8 cellular contexts compared by ENCODE assay signal in genomic region chr12:98002887-98003493, GRCh38.
DNase-seq lines count a peak whose midpoint lies in the region; ATAC-seq and TF ChIP-seq lines count a peak whose summit lies in the region.

No MANE protein-coding gene starts in this region.

- peak; percentile 64 for TF ChIP-seq CTCF in WERI-Rb-1 (IDR thresholded peaks at IDR 0.05; ENCODE audit: low read depth, low read length)

- H3K9me3 Mint-ChIP-seq in activated T-cell treated with anti-CD3 and anti-CD28 coated beads, Interleukin-2, amount 50 U/mL, for 72 hours, result peaks cover 0 to 2% of the 10 kb centered on the region in 2 donors

- no peak overlapping the region for H3K27ac Mint-ChIP-seq in activated T-cell treated with anti-CD3 and anti-CD28 coated beads, Interleukin-2, amount 50 U/mL, for 72 hours
- H3K27ac Mint-ChIP-seq in T-helper 17 cell, result no peak overlapping the region

- no peaks in the 10 kb centered on the region for H3K36me3 ChIP-seq in WERI-Rb-1

- no peaks in the 10 kb centered on the region for H3K9me3 ChIP-seq in WERI-Rb-1 (ENCODE audit: severe bottlenecking)
- no peaks in the 10 kb centered on the region for H3K9me3 ChIP-seq in T-helper 17 cell (ENCODE audit: control insufficient read depth, low read length, poor library complexity, severe bottlenecking)

- H3K4me3 Mint-ChIP-seq in activated T-cell treated with anti-CD3 and anti-CD28 coated beads, Interleukin-2, amount 50 U/mL, for 72 hours, result no peak overlapping the region
- H3K4me3 Mint-ChIP-seq in T-helper 17 cell, result no peak overlapping the region

- H3K27ac ChIP-seq in WERI-Rb-1, result no peak overlapping the region

- DNase-seq in activated T-cell treated with anti-CD3 and anti-CD28 coated beads, Interleukin-2, amount 50 U/mL, for 72 hours, result peak; percentile 21 to 23
- DNase-seq in activated T-cell treated with anti-CD3 and anti-CD28 coated beads, Interleukin-2, amount 50 U/mL, for 1 hour, result no peak
- DNase-seq in NCI-H1436 treated with DMSO at 0.1 percent for 48 hours (lab: John Stamatoyannopoulos, UW) (peak; percentile 44), WERI-Rb-1 (peak; percentile 70), hippocampal formation (lab: John Stamatoyannopoulos, UW) (peak; percentile 3 to 16), T-helper 17 cell (no peak)
- peak; percentile 51 for DNase-seq in stimulated activated CD8-positive, alpha-beta memory T cell treated with anti-CD3 and anti-CD28 coated beads, Interleukin-4, amount 100 ng/mL, for 48 hours

- no peak for ATAC-seq in activated T-cell treated with anti-CD3 and anti-CD28 coated beads, Interleukin-2, amount 50 U/mL, for 72 hours (replicated peaks in 1 of 2)
- ATAC-seq in HG02588 (IDR thresholded peaks at IDR 0.05; ENCODE audit: unreplicated experiment), result peak; percentile 63
- ATAC-seq in T-helper 17 cell, result no peak

- no peaks in the 10 kb centered on the region for H3K27me3 ChIP-seq in WERI-Rb-1 (ENCODE audit: insufficient read depth, low read depth, severe bottlenecking)

- H3K4me3 ChIP-seq in WERI-Rb-1 (ENCODE audit: low read depth, low read length), result no peak overlapping the region

- H3K36me3 Mint-ChIP-seq in activated T-cell treated with anti-CD3 and anti-CD28 coated beads, Interleukin-2, amount 50 U/mL, for 72 hours (ENCODE audit: insufficient read depth in 2 of 2), result no peaks in the 10 kb centered on the region
- H3K36me3 Mint-ChIP-seq in T-helper 17 cell (ENCODE audit: low read depth), result no peaks in the 10 kb centered on the region

- H3K4me1 Mint-ChIP-seq in activated T-cell treated with anti-CD3 and anti-CD28 coated beads, Interleukin-2, amount 50 U/mL, for 72 hours (ENCODE audit: low read depth), result no peaks in the 10 kb centered on the region
- H3K4me1 Mint-ChIP-seq in T-helper 17 cell, result peaks cover 3% of the 10 kb centered on the region

- peaks cover 5% of the 10 kb centered on the region for H3K27me3 Mint-ChIP-seq in activated T-cell treated with anti-CD3 and anti-CD28 coated beads, Interleukin-2, amount 50 U/mL, for 72 hours (ENCODE audit: low read depth)
- H3K27me3 Mint-ChIP-seq in T-helper 17 cell, result peaks cover 35% of the 10 kb centered on the region

Comparison
In these comparisons a context has a peak if more than half of its experiments do, and no peak if none do; other contexts are left out.
1. DNase-seq: peak in activated T-cell treated with anti-CD3 and anti-CD28 coated beads, Interleukin-2, amount 50 U/mL, for 72 hours (2 of 2), NCI-H1436 treated with DMSO at 0.1 percent for 48 hours (single experiment), WERI-Rb-1 (single experiment), hippocampal formation (2 of 2) and stimulated activated CD8-positive, alpha-beta memory T cell treated with anti-CD3 and anti-CD28 coated beads, Interleukin-4, amount 100 ng/mL, for 48 hours (single experiment); none in activated T-cell treated with anti-CD3 and anti-CD28 coated beads, Interleukin-2, amount 50 U/mL, for 1 hour (single experiment) and T-helper 17 cell (0 of 3).